9 cellular contexts compared by ENCODE assay signal in genomic region chr1:178532392-178532791, GRCh38. TPM values are rescaled to one million over a fixed set of nuclear protein-coding genes. Genes with fewer than 3 reads are reported as not detected.
DNase-seq lines count a peak whose midpoint lies in the region; ATAC-seq, FAIRE-seq and TF ChIP-seq lines count a peak whose summit lies in the region.
"Had no signal": no experiment of that assay in that cellular context is flagged by ENCODE, and none has a peak within 500 bp of the region (broad histone marks: within the 10 kb centered on the region; RNA-seq: fewer than 3 reads in every experiment).

No MANE protein-coding gene starts in this region.

- FAIRE-seq in GM12891 (lab: Jason Lieb, UNC): peak; percentile 88
- FAIRE-seq in TTC549 (lab: Jason Lieb, UNC): peak; percentile 92
- FAIRE-seq in small intestine (lab: Jason Lieb, UNC): no peak

- TF ChIP-seq POLR2A in GM12891 (IDR thresholded peaks at IDR 0.05; ENCODE audit: low read depth, low read length) (no peak), body of pancreas (IDR thresholded peaks at IDR 0.05) (no peak)

- ATAC-seq in HG02870 (IDR thresholded peaks at IDR 0.05; ENCODE audit: unreplicated experiment) (peak; percentile 85), body of pancreas (peak; percentile 76), HG03280 (IDR thresholded peaks at IDR 0.05; ENCODE audit: unreplicated experiment) (no peak)

- H3K4me1 ChIP-seq in body of pancreas: peaks cover 22% of the 10 kb centered on the region
- no peaks in the 10 kb centered on the region for H3K4me1 ChIP-seq in iPS-20b (ENCODE audit: insufficient read depth, low read length)
- H3K4me1 ChIP-seq in small intestine (ENCODE audit: control insufficient read depth in 2 of 2, insufficient read depth in 1 of 2, low read depth in 1 of 2, low read length in 1 of 2): no peaks in the 10 kb centered on the region

- DNase-seq in GM12891 (ENCODE audit: insufficient read length, low spot score) (peak; percentile 77), NCI-H2081 treated with DMSO at 0.1 percent for 48 hours (lab: John Stamatoyannopoulos, UW) (peak; percentile 64), body of pancreas (peak; percentile 82 to 90 (median 86)), small intestine (peak; percentile 85)

- no peaks in the 10 kb centered on the region for H3K36me3 ChIP-seq in body of pancreas (replicated peaks in 1 of 2; ENCODE audit: insufficient read depth in 1 of 2, low read depth in 2 of 2)
- H3K36me3 ChIP-seq in iPS-20b (ENCODE audit: insufficient read depth, low read depth, low read length): no peaks in the 10 kb centered on the region
- H3K36me3 ChIP-seq in small intestine (ENCODE audit: control insufficient read depth in 2 of 2, insufficient read depth in 2 of 2, low read length in 2 of 2): no peaks in the 10 kb centered on the region

- H3K9ac ChIP-seq in iPS-20b (ENCODE audit: low read depth, low read length): no peak overlapping the region

- no peaks in the 10 kb centered on the region for H3K9me3 ChIP-seq in body of pancreas
- no peaks in the 10 kb centered on the region for H3K9me3 ChIP-seq in iPS-20b (ENCODE audit: insufficient read depth, low read depth, low read length)
- no peaks in the 10 kb centered on the region for H3K9me3 ChIP-seq in small intestine (ENCODE audit: control insufficient read depth, low read depth)

- H3K27me3 ChIP-seq in body of pancreas (no peaks in the 10 kb centered on the region), iPS-20b (ENCODE audit: insufficient read depth, low read length) (no peaks in the 10 kb centered on the region), small intestine (ENCODE audit: control insufficient read depth in 2 of 2, insufficient read depth in 2 of 2, low read length in 2 of 2) (no peaks in the 10 kb centered on the region)

- H3K27ac ChIP-seq in body of pancreas (no peak overlapping the region), iPS-20b (ENCODE audit: low read length) (no peak overlapping the region), small intestine (ENCODE audit: low read depth in 1 of 2, low read length in 1 of 2) (no peak overlapping the region)

- 9 to 17% methylated on average over 11 to 13 of the region's 13 CpGs for WGBS in body of pancreas, 2 donors
- WGBS in small intestine, 3 donors: 12 to 17% (median 12%) methylated on average over 13 of the region's 13 CpGs

- H3K4me3 ChIP-seq in body of pancreas (no peak overlapping the region), iPS-20b (ENCODE audit: low read length) (peak overlapping the region; percentile 38; the same call in 1 of the 2 replicates), small intestine (ENCODE audit: low read depth in 1 of 2, low read length in 2 of 2) (no peak overlapping the region)

- intact Hi-C loops in body of pancreas (cut with DNase I): no loop called here

- TF ChIP-seq CTCF in body of pancreas (IDR thresholded peaks at IDR 0.05): peak; percentile 85 to 94 (median 90)

TF ChIP-seq in GM12891, 5 proteins besides CTCF, POLR2A, EP300 and RAD21:
- no peak for TF ChIP-seq POU2F2 (IDR thresholded peaks at IDR 0.05; ENCODE audit: low read depth, low read length)
- no peak for TF ChIP-seq SPI1 (IDR thresholded peaks at IDR 0.05; ENCODE audit: low read depth, low read length)
- TF ChIP-seq POLR2AphosphoS5 (IDR thresholded peaks at IDR 0.05; ENCODE audit: low read depth, low read length): no peak
- TF ChIP-seq TAF1 (IDR thresholded peaks at IDR 0.05; ENCODE audit: low read depth, low read length): no peak
- no peak for TF ChIP-seq PAX5 (IDR thresholded peaks at IDR 0.05; ENCODE audit: insufficient read depth, low read length, severe bottlenecking)
TF ChIP-seq in GM12891: peak in this region for 0.

RNA-seq across cellular contexts. Expression of gene TEX35, which starts 19.5 kb away (rescaled TPM):
- polyA plus RNA-seq in GM12891 (2012; ENCODE audit: low read depth, missing spikeins): not detected
- not detected for total RNA-seq in body of pancreas
- polyA plus RNA-seq in small intestine: 1 to 10 TPM in 2 of 3 donors, under 1 TPM in 1; 0.12 to 2.5 (median 1.6) TPM
- total RNA-seq: skeletal muscle tissue had no signal

RNA-seq across cellular contexts. Expression of gene CLEC20A, which starts 35.6 kb away (rescaled TPM):
- polyA plus RNA-seq in GM12891 (2012; ENCODE audit: low read depth, missing spikeins): not detected
- not detected for total RNA-seq in body of pancreas
- polyA plus RNA-seq in small intestine: under 1 TPM in 1 of 3 donors, not detected in 2; 0.04 TPM
- total RNA-seq: skeletal muscle tissue had no signal
